ENCODE assay signal across 26 cellular contexts in genomic region chr3:190261740-190262139, GRCh38.
DNase-seq lines count a peak whose midpoint lies in the region; TF ChIP-seq lines count a peak whose summit lies in the region.
"Had no signal": no experiment of that assay in that cellular context is flagged by ENCODE, and none has a peak within 500 bp of the region (broad histone marks: within the 10 kb centered on the region; RNA-seq: fewer than 3 reads in every experiment).

No MANE protein-coding gene starts in this region.

- H3K14ac ChIP-seq in trophoblast cell (ENCODE audit: low read length) = no peak overlapping the region

- H3K36me3 ChIP-seq in HEK293 (ENCODE audit: control insufficient read depth in 2 of 2, insufficient read depth in 1 of 2, low read length in 2 of 2) (no peaks in the 10 kb centered on the region), mammary epithelial cell (ENCODE audit: insufficient read depth, low read length) (no peaks in the 10 kb centered on the region), trophoblast cell (ENCODE audit: control insufficient read depth in 1 of 2, insufficient read depth in 2 of 2, low read length in 2 of 2) (no peaks in the 10 kb centered on the region)
- H3K36me3 ChIP-seq: gastrocnemius medialis, thyroid gland had no signal

- no peak overlapping the region for H2BK12ac ChIP-seq in trophoblast cell (ENCODE audit: low read length)

- no peaks in the 10 kb centered on the region for H3K79me2 ChIP-seq in mammary epithelial cell (ENCODE audit: insufficient read depth, low read length)
- no peaks in the 10 kb centered on the region for H3K79me2 ChIP-seq in trophoblast cell (ENCODE audit: control insufficient read depth, insufficient read depth, low read length, poor library complexity)

- intact Hi-C loops in mammary epithelial cell (cut with micrococcal nuclease) (loop anchor here (2.0 kb wide), 1 partner anchor 29 kb away; no protein-coding TSS in a partner anchor), dorsolateral prefrontal cortex (cut with DNase I) (no loop called here)
- intact Hi-C loops in activated CD4-positive, alpha-beta T cell treated with anti-CD3 and anti-CD28 coated beads, Interleukin-2, amount 10 ng/mL, durations not matched to agents 24 days and 14 days (cut with micrococcal nuclease) = no loop called here

- H3K27ac Mint-ChIP-seq in activated CD4-positive, alpha-beta T cell treated with anti-CD3 and anti-CD28 coated beads, Interleukin-2, amount 10 ng/mL, durations not matched to agents 24 days and 14 days = no peak overlapping the region
- H3K27ac Mint-ChIP-seq: activated CD4-positive, alpha-beta T cell treated with anti-CD3 and anti-CD28 coated beads for 36 hours; activated naive CD4-positive, alpha-beta T cell treated with anti-CD3 and anti-CD28 coated beads, Interleukin-2, amount 50 U/mL, for 72 hours; memory B cell; stimulated activated naive CD8-positive, alpha-beta T cell treated with anti-CD3 and anti-CD28 coated beads, Interleukin-15, Interleukin-2, amounts not matched to agents 100 ng/mL and 50 ng/mL, for 24 hours had no signal

- H4K8ac ChIP-seq in trophoblast cell (ENCODE audit: low read depth, low read length) = no peak overlapping the region

- H4K12ac ChIP-seq in trophoblast cell (ENCODE audit: low read depth, low read length) = no peak overlapping the region

- H3K4me2 ChIP-seq in mammary epithelial cell (ENCODE audit: insufficient read depth, low read depth, low read length) (no peak overlapping the region), trophoblast cell (ENCODE audit: low read length) (no peak overlapping the region)

- no peak overlapping the region for H2BK5ac ChIP-seq in trophoblast cell (ENCODE audit: low read depth, low read length, poor library complexity)

- no peak overlapping the region for H2AFZ ChIP-seq in mammary epithelial cell (ENCODE audit: low read depth, low read length)
- no peak overlapping the region for H2AFZ ChIP-seq in trophoblast cell (ENCODE audit: insufficient read depth, low read length, poor library complexity)

- no TSS peak for BruUV-seq in mammary epithelial cell (replicated peaks; lab: Mats Ljungman, UMichigan)

- no peaks in the 10 kb centered on the region for H3K4me1 ChIP-seq in HEK293 (ENCODE audit: control insufficient read depth, insufficient read depth, low read length)
- H3K4me1 ChIP-seq in mammary epithelial cell (ENCODE audit: insufficient read depth, low read length) = peaks cover 31% of the 10 kb centered on the region
- peaks cover 3 to 4% of the 10 kb centered on the region in 2 experiments for H3K4me1 ChIP-seq in trophoblast cell (ENCODE audit: control insufficient read depth in 1 of 2, insufficient read depth in 2 of 2, low read length in 2 of 2)
- H3K4me1 ChIP-seq: gastrocnemius medialis, thyroid gland had no signal

- H2BK120ac ChIP-seq in trophoblast cell (ENCODE audit: insufficient read depth, low read length, poor library complexity) = no peak overlapping the region

- H3K4me3 ChIP-seq in HEK293 (ENCODE audit: low read depth, low read length) (no peak overlapping the region), mammary epithelial cell (replicated peaks in 1 of 3; ENCODE audit: insufficient read depth in 1 of 3, low read depth in 2 of 3, low read length in 3 of 3) (no peak overlapping the region), trophoblast cell (ENCODE audit: low read depth, low read length) (no peak overlapping the region), dorsolateral prefrontal cortex (no peak overlapping the region)
- H3K4me3 ChIP-seq: gastrocnemius medialis, thyroid gland had no signal

- H3K27me3 ChIP-seq in mammary epithelial cell (ENCODE audit: insufficient read depth, low read length) (no peaks in the 10 kb centered on the region), trophoblast cell (ENCODE audit: insufficient read depth, low read length) (no peaks in the 10 kb centered on the region), dorsolateral prefrontal cortex (no peaks in the 10 kb centered on the region)
- H3K27me3 ChIP-seq: gastrocnemius medialis, thyroid gland had no signal

- no peak overlapping the region for H4K91ac ChIP-seq in trophoblast cell (ENCODE audit: low read depth, low read length)

- no peaks in the 10 kb centered on the region for H4K20me1 ChIP-seq in mammary epithelial cell (ENCODE audit: insufficient read depth, low read length)

- H3K4ac ChIP-seq in trophoblast cell (ENCODE audit: low read depth, low read length) = no peak overlapping the region

- H3K4me3 Mint-ChIP-seq in activated CD4-positive, alpha-beta T cell treated with anti-CD3 and anti-CD28 coated beads, Interleukin-2, amount 10 ng/mL, durations not matched to agents 24 days and 14 days = no peak overlapping the region
- H3K4me3 Mint-ChIP-seq: activated CD4-positive, alpha-beta T cell treated with anti-CD3 and anti-CD28 coated beads for 36 hours; memory B cell; stimulated activated naive CD8-positive, alpha-beta T cell treated with anti-CD3 and anti-CD28 coated beads, Interleukin-15, Interleukin-2, amounts not matched to agents 100 ng/mL and 50 ng/mL, for 24 hours had no signal

- no peaks in the 10 kb centered on the region for H3K36me3 Mint-ChIP-seq in activated CD4-positive, alpha-beta T cell treated with anti-CD3 and anti-CD28 coated beads, Interleukin-2, amount 10 ng/mL, durations not matched to agents 24 days and 14 days (ENCODE audit: low read depth)
- H3K36me3 Mint-ChIP-seq: activated naive CD4-positive, alpha-beta T cell treated with anti-CD3 and anti-CD28 coated beads, Interleukin-2, amount 50 U/mL, for 72 hours; memory B cell had no signal

- H3K27me3 Mint-ChIP-seq in activated CD4-positive, alpha-beta T cell treated with anti-CD3 and anti-CD28 coated beads, Interleukin-2, amount 10 ng/mL, durations not matched to agents 24 days and 14 days = peaks cover 2% of the 10 kb centered on the region
- H3K27me3 Mint-ChIP-seq: memory B cell had no signal

- H3K18ac ChIP-seq in trophoblast cell (ENCODE audit: low read length) = no peak overlapping the region

- in situ Hi-C loops in mammary epithelial cell (cut with MboI; ENCODE audit: low sequenced_read_pairs in 2 of 2) = no loop called here

- no peak overlapping the region for H3K9ac ChIP-seq in mammary epithelial cell (ENCODE audit: insufficient read depth, low read length)
- no peak overlapping the region for H3K9ac ChIP-seq in trophoblast cell (ENCODE audit: low read length)

- CTCF ChIA-PET in HEK293 (lab: Yijun Ruan, JAX) = interaction anchor here (0.6 to 1.2 kb wide), 3 partner anchors 35 to 262 kb away, joined by 3 read pairs; no protein-coding TSS in a partner anchor
- CTCF ChIA-PET in mammary epithelial cell (lab: Charles Lee; ENCODE audit: low non-redundant PET) = no interaction called here

- no peaks in the 10 kb centered on the region for H3K4me1 Mint-ChIP-seq in activated CD4-positive, alpha-beta T cell treated with anti-CD3 and anti-CD28 coated beads, Interleukin-2, amount 10 ng/mL, durations not matched to agents 24 days and 14 days
- H3K4me1 Mint-ChIP-seq: activated CD4-positive, alpha-beta T cell treated with anti-CD3 and anti-CD28 coated beads for 36 hours; memory B cell had no signal

- TF ChIP-seq CTCF in HEK293 (tag by site-specific recombination; IDR thresholded peaks at IDR 0.05) (no peak), mammary epithelial cell (conservative IDR thresholded peaks at IDR 0.05 in 1 of 2, IDR thresholded peaks at IDR 0.05 in 1 of 2; ENCODE audit: extremely low read depth in 1 of 2, insufficient read depth in 1 of 2, low read depth in 1 of 2, low read length in 2 of 2) (no peak), dorsolateral prefrontal cortex (IDR thresholded peaks at IDR 0.05 in 54 of 56, conservative IDR thresholded peaks at IDR 0.05 in 2 of 56; ENCODE audit: low read depth in 1 of 56, partially characterized antibody in 56 of 56) (no peak)

- H3K9me3 ChIP-seq in HEK293 (ENCODE audit: control insufficient read depth, insufficient read depth, low read depth, low read length) (no peaks in the 10 kb centered on the region), mammary epithelial cell (replicated peaks; ENCODE audit: insufficient read depth, low read length) (no peaks in the 10 kb centered on the region), trophoblast cell (ENCODE audit: insufficient read depth, low read depth, low read length) (no peaks in the 10 kb centered on the region)
- H3K9me3 ChIP-seq: gastrocnemius medialis, thyroid gland had no signal

- dilution Hi-C loops in mammary epithelial cell (cut with HindIII; ENCODE audit: low sequenced_read_pairs) = no loop called here

- DNase-seq in mammary epithelial cell (peak; percentile 82), islet precursor cell (peak; percentile 64), trophoblast cell (peak; percentile 80 to 87), dorsolateral prefrontal cortex (no peak), middle frontal gyrus (ENCODE audit: extremely low spot score, low spot score) (no peak)
- no peak for DNase-seq in central memory CD4-positive, alpha-beta T cell
- DNase-seq in activated CD4-positive, alpha-beta T cell treated with anti-CD3 and anti-CD28 coated beads, Interleukin-2, amount 10 ng/mL, durations not matched to agents 24 days and 14 days = no peak
- DNase-seq: activated CD4-positive, alpha-beta T cell treated with anti-CD3 and anti-CD28 coated beads for 36 hours; activated CD8-positive, alpha-beta memory T cell treated with anti-CD3 and anti-CD28 coated beads for 24 hours; activated T-cell treated with anti-CD3 and anti-CD28 coated beads for 4 hours; anterior cingulate cortex; dermis blood vessel endothelial cell; gastrocnemius medialis; Kasumi-1; MV-4-11; NCI-H1436 treated with DMSO at 0.1 percent for 48 hours; NCI-H2107; nucleus accumbens; SHP77; small intestine; T-helper 9 cell; thyroid gland had no signal

- H3K79me1 ChIP-seq in trophoblast cell (ENCODE audit: low read length) = no peaks in the 10 kb centered on the region

- no peak overlapping the region for H2AK5ac ChIP-seq in trophoblast cell (ENCODE audit: low read length)

- H3K27ac ChIP-seq in HEK293 (ENCODE audit: extremely low read depth, low read depth, low read length) = no peak overlapping the region
- H3K27ac ChIP-seq in mammary epithelial cell (ENCODE audit: insufficient read depth, low read depth, low read length) = no peak overlapping the region
- H3K27ac ChIP-seq in trophoblast cell (ENCODE audit: low read depth, low read length) = no peak overlapping the region
- no peak overlapping the region for H3K27ac ChIP-seq in dorsolateral prefrontal cortex
- H3K27ac ChIP-seq: gastrocnemius medialis, thyroid gland had no signal

- POLR2A ChIA-PET in HEK293 (lab: Yijun Ruan, JAX) = no interaction called here

- H3K9me3 Mint-ChIP-seq in activated CD4-positive, alpha-beta T cell treated with anti-CD3 and anti-CD28 coated beads, Interleukin-2, amount 10 ng/mL, durations not matched to agents 24 days and 14 days = no peaks in the 10 kb centered on the region
- H3K9me3 Mint-ChIP-seq: activated naive CD4-positive, alpha-beta T cell treated with anti-CD3 and anti-CD28 coated beads, Interleukin-2, amount 50 U/mL, for 72 hours; memory B cell; stimulated activated naive CD8-positive, alpha-beta T cell treated with anti-CD3 and anti-CD28 coated beads, Interleukin-15, Interleukin-2, amounts not matched to agents 100 ng/mL and 50 ng/mL, for 24 hours had no signal

- no peak overlapping the region for H3K23ac ChIP-seq in trophoblast cell (ENCODE audit: low read length)

TF ChIP-seq in HEK293, 187 proteins besides CTCF, POLR2A, EP300 and RAD21 (continues in another document):
- peak; percentile 75 for TF ChIP-seq ZFHX2 (tag by site-specific recombination; conservative IDR thresholded peaks at IDR 0.05)
- TF ChIP-seq EGR2 (tag by site-specific recombination; IDR thresholded peaks at IDR 0.05; ENCODE audit: low read depth) = peak; percentile 75

Comparison
In these comparisons a context has a peak if more than half of its experiments do, and no peak if none do; other contexts are left out.
1. DNase-seq: peak in mammary epithelial cell (single experiment), islet precursor cell (single experiment) and trophoblast cell (2 of 2); none in central memory CD4-positive, alpha-beta T cell (single experiment), activated CD4-positive, alpha-beta T cell treated with anti-CD3 and anti-CD28 coated beads, Interleukin-2, amount 10 ng/mL, durations not matched to agents 24 days and 14 days (single experiment), dorsolateral prefrontal cortex (0 of 10) and middle frontal gyrus (single experiment).